8 cellular contexts compared by ENCODE assay signal in genomic region chr5:10489810-10490426, GRCh38. TPM values are rescaled to one million over a fixed set of nuclear protein-coding genes. Genes with fewer than 3 reads are reported as not detected.
A peak's percentile ranks its signal among the peaks of the same experiment; 100 is the strongest.
DNase-seq lines count a peak whose midpoint lies in the region; ATAC-seq, FAIRE-seq and TF ChIP-seq lines count a peak whose summit lies in the region.

No MANE protein-coding gene starts in this region.

- H3K36me3 ChIP-seq in astrocyte (ENCODE audit: insufficient read depth, low read length) = no peaks in the 10 kb centered on the region
- H3K36me3 ChIP-seq in Peyer's patch = no peaks in the 10 kb centered on the region

- no peak overlapping the region for H3K9ac ChIP-seq in astrocyte (ENCODE audit: low read length)

- no peaks in the 10 kb centered on the region for H3K36me3 Mint-ChIP-seq in astrocyte (ENCODE audit: low read depth, unreplicated experiment)

- H3K79me2 ChIP-seq in astrocyte (ENCODE audit: insufficient read depth, low read length) = no peaks in the 10 kb centered on the region

- TF ChIP-seq POLR2A in Peyer's patch (IDR thresholded peaks at IDR 0.05) = no peak

- H3K27ac ChIP-seq in astrocyte (ENCODE audit: low read depth, low read length) = no peak overlapping the region
- no peak overlapping the region for H3K27ac ChIP-seq in Peyer's patch

- H3K4me1 ChIP-seq in astrocyte (ENCODE audit: insufficient read depth, low read length) (peaks cover 16% of the 10 kb centered on the region), Peyer's patch (no peaks in the 10 kb centered on the region)

- H3K27ac Mint-ChIP-seq in astrocyte (ENCODE audit: unreplicated experiment) = no peak overlapping the region

- H4K20me1 ChIP-seq in astrocyte (ENCODE audit: insufficient read depth, low read length) = no peaks in the 10 kb centered on the region

- peaks cover 8% of the 10 kb centered on the region for H3K27me3 Mint-ChIP-seq in astrocyte (ENCODE audit: low read depth, unreplicated experiment)

- TF ChIP-seq CTCF in astrocyte (IDR thresholded peaks at IDR 0.05; ENCODE audit: insufficient read depth, low read depth, low read length) (no peak), Peyer's patch (IDR thresholded peaks at IDR 0.05) (no peak)

- DNase-seq in GDM1 (lab: John Stamatoyannopoulos, UW) = peak; percentile 63
- no peak for DNase-seq in astrocyte (ENCODE audit: low read depth)
- no peak for DNase-seq in HuH-7.5 (ENCODE audit: low spot score)
- DNase-seq in Peyer's patch = no peak
- no peak for DNase-seq in SW 1271 (lab: John Stamatoyannopoulos, UW)
- no peak for DNase-seq in Ammon's horn (ENCODE audit: low spot score)

- peak; percentile 89 for ATAC-seq in GM19468 (IDR thresholded peaks at IDR 0.05; ENCODE audit: extremely low read depth, unreplicated experiment)
- ATAC-seq in HG03558 (IDR thresholded peaks at IDR 0.05; ENCODE audit: extremely low read depth, unreplicated experiment) = peak; percentile 82

- H3K4me3 Mint-ChIP-seq in astrocyte (ENCODE audit: unreplicated experiment) = no peak overlapping the region

- H3K9me3 ChIP-seq in astrocyte (ENCODE audit: insufficient read depth, low read depth, low read length) (peaks cover 4% of the 10 kb centered on the region), Peyer's patch (peaks cover 0 to 7% (median 0%) of the 10 kb centered on the region in 4 donors)

- H3K9me3 Mint-ChIP-seq in astrocyte (ENCODE audit: unreplicated experiment) = peaks cover 6% of the 10 kb centered on the region

- H3K4me2 ChIP-seq in astrocyte (ENCODE audit: low read length) = peak overlapping the region; percentile 55

- H3K27me3 ChIP-seq in astrocyte (ENCODE audit: insufficient read depth, low read length) (peaks cover 4% of the 10 kb centered on the region), Peyer's patch (no peaks in the 10 kb centered on the region)

- H2AFZ ChIP-seq in astrocyte (ENCODE audit: low read depth, low read length) = no peak overlapping the region

- H3K4me3 ChIP-seq in astrocyte (ENCODE audit: insufficient read depth, low read depth, low read length) (peak overlapping the region; percentile 7), Peyer's patch (no peak overlapping the region)

- peaks cover 6% of the 10 kb centered on the region for H3K4me1 Mint-ChIP-seq in astrocyte (ENCODE audit: low read depth, unreplicated experiment)

- FAIRE-seq in astrocyte (lab: Jason Lieb, UNC) = no peak

RNA-seq across cellular contexts. Expression of gene ROPN1L, which starts 48.2 kb away (rescaled TPM):
- total RNA-seq in astrocyte (0.60 and 0.77 TPM in 2 replicates), Peyer's patch (1 to 10 TPM in 1 of 4 donors, not detected in 3; 1.7 TPM)
